In genomic region chr1:4140821-4141220, GRCh38 we compare ENCODE assay signal across 6 cellular contexts.
"Had no signal": no experiment of that assay in that cellular context is flagged by ENCODE, and none has a peak within 500 bp of the region (broad histone marks: within the 10 kb centered on the region; RNA-seq: fewer than 3 reads in every experiment).

No MANE protein-coding gene starts in this region.

- DNase-seq: H9, HCEC 1CT, KBM-7 had no signal

- H2AFZ ChIP-seq: GM23338 had no signal

- H3K27ac ChIP-seq: HL-60 had no signal

- H3K4me2 ChIP-seq: GM23338 had no signal

- ATAC-seq: GM23338, HepG2 had no signal

- H3K4me3 ChIP-seq: GM23338 had no signal
